In the genomic region with DNA sequence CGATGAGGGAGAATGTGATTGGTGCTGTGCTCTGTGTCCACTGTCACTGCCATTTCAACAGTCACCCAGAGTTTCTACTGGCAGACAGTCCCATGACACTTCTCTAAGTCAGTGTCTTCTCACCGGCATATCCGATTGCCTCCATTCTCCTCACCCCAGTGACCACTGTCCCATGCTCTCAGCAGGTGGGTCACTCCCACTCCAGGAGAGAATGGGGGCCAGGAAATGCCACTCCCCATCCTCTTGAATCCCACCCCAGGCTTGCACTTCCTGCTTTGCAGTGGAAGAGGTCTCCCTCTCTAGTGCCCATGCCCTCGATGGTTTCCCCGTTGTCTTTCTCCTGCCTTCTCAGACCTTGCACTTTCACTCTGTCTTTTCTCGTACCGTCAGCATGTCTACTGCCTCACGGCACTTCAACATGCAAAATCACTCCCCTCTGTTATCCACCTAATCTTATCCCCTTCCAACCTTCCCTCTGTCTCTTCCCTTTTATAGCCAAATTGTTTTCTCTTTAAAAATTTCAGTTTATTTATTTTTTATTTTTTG, we compare ENCODE assay signal across 13 cellular contexts. TPM values are rescaled to one million over a fixed set of nuclear protein-coding genes. Genes with fewer than 3 reads are reported as not detected.
DNase-seq lines count a peak whose midpoint lies in the region; ATAC-seq and TF ChIP-seq lines count a peak whose summit lies in the region.
"Had no signal": no experiment of that assay in that cellular context is flagged by ENCODE, and none has a peak within 500 bp of the region (broad histone marks: within the 10 kb centered on the region; RNA-seq: fewer than 3 reads in every experiment).

No MANE protein-coding gene starts in this region.

- H3K9me3 Mint-ChIP-seq in T-cell: no peaks in the 10 kb centered on the region
- no peaks in the 10 kb centered on the region for H3K9me3 Mint-ChIP-seq in stimulated activated memory B cell treated with anti-CD40 and anti-IgM and Interleukin-4, amounts not matched to agents 10 μg/mL and 1 μg/mL and 100 μg/mL, for 72 hours
- H3K9me3 Mint-ChIP-seq: IgD-negative memory B cell had no signal

- peaks cover 17 to 30% (median 29%) of the 10 kb centered on the region in 3 donors for H3K4me1 Mint-ChIP-seq in T-cell
- H3K4me1 Mint-ChIP-seq in stimulated activated memory B cell treated with anti-CD40 and anti-IgM and Interleukin-4, amounts not matched to agents 10 μg/mL and 1 μg/mL and 100 μg/mL, for 72 hours: peaks cover 22% of the 10 kb centered on the region

- H3K27me3 Mint-ChIP-seq in T-cell: no peaks in the 10 kb centered on the region
- H3K27me3 Mint-ChIP-seq in stimulated activated memory B cell treated with anti-CD40 and anti-IgM and Interleukin-4, amounts not matched to agents 10 μg/mL and 1 μg/mL and 100 μg/mL, for 72 hours: no peaks in the 10 kb centered on the region
- H3K27me3 Mint-ChIP-seq: IgD-negative memory B cell had no signal

- ATAC-seq in T-cell (replicated peaks in 1 of 4): no peak
- ATAC-seq in stimulated activated memory B cell treated with anti-CD40 and anti-IgM and Interleukin-4, amounts not matched to agents 10 μg/mL and 1 μg/mL and 100 μg/mL, for 72 hours: no peak
- no peak for ATAC-seq in GM21825 (IDR thresholded peaks at IDR 0.05; ENCODE audit: unreplicated experiment)
- ATAC-seq: activated CD4-positive, CD25-positive, alpha-beta regulatory T cell treated with anti-CD3 and anti-CD28 coated beads, Interleukin-2, amount 50 U/mL, for 24 hours had no signal

- H3K9me3 ChIP-seq in fibroblast of lung (ENCODE audit: control insufficient read depth, insufficient read depth, low read depth, low read length): no peaks in the 10 kb centered on the region
- H3K9me3 ChIP-seq: BE2C had no signal

- H3K27ac Mint-ChIP-seq in T-cell: peak overlapping the region; percentile 87 to 90
- H3K27ac Mint-ChIP-seq in stimulated activated memory B cell treated with anti-CD40 and anti-IgM and Interleukin-4, amounts not matched to agents 10 μg/mL and 1 μg/mL and 100 μg/mL, for 72 hours: peak overlapping the region; percentile 30

- CTCF ChIA-PET in T-cell (lab: Charles Lee): interaction anchor here in 1 of 2 donors (0.6 kb wide), 1 partner anchor 820 kb away, joined by 3 read pairs; no protein-coding TSS in a partner anchor

- H3K4me3 Mint-ChIP-seq in T-cell: peak overlapping the region in 1 of 3 donors; percentile 89
- H3K4me3 Mint-ChIP-seq in stimulated activated memory B cell treated with anti-CD40 and anti-IgM and Interleukin-4, amounts not matched to agents 10 μg/mL and 1 μg/mL and 100 μg/mL, for 72 hours: no peak overlapping the region

- no peaks in the 10 kb centered on the region for H3K4me1 ChIP-seq in fibroblast of lung (ENCODE audit: control insufficient read depth, extremely low read depth, insufficient read depth, low read length)
- H3K4me1 ChIP-seq: BE2C had no signal

- no peak overlapping the region for H3K27ac ChIP-seq in fibroblast of lung (ENCODE audit: insufficient read depth, low read length)
- H3K27ac ChIP-seq: epithelial cell of prostate had no signal

- peaks cover 14% of the 10 kb centered on the region for H3K36me3 ChIP-seq in fibroblast of lung (ENCODE audit: control insufficient read depth, insufficient read depth, low read length)

- peak overlapping the region; percentile 45 for H2AFZ ChIP-seq in fibroblast of lung (ENCODE audit: low read length)

- no peak overlapping the region for H3K9ac ChIP-seq in fibroblast of lung (ENCODE audit: insufficient read depth, low read length)

- no peaks in the 10 kb centered on the region for H4K20me1 ChIP-seq in fibroblast of lung (ENCODE audit: control insufficient read depth, extremely low read depth, insufficient read depth, low read length)

- H3K79me2 ChIP-seq in fibroblast of lung (ENCODE audit: control insufficient read depth, insufficient read depth, low read length): peaks cover 21% of the 10 kb centered on the region

- H3K27me3 ChIP-seq in fibroblast of lung (ENCODE audit: control insufficient read depth, insufficient read depth, low read length): no peaks in the 10 kb centered on the region
- H3K27me3 ChIP-seq: BE2C had no signal

- no peak for TF ChIP-seq CTCF in fibroblast of lung (conservative IDR thresholded peaks at IDR 0.05 in 1 of 2, IDR thresholded peaks at IDR 0.05 in 1 of 2; ENCODE audit: low read depth in 1 of 2, low read length in 2 of 2)

- POLR2A ChIA-PET in T-cell (lab: Charles Lee): no interaction called here

- peak; percentile 58 for DNase-seq in activated effector memory CD4-positive, alpha-beta T cell treated with anti-CD3 and anti-CD28 coated beads, Interleukin-2, amount 50 U/mL, for 16 hours
- DNase-seq in activated effector memory CD4-positive, alpha-beta T cell treated with Interleukin-2 at 50 U/mL for 16 hours: no peak
- DNase-seq in T-cell (no peak), fibroblast of lung (ENCODE audit: low read depth in 2 of 2) (no peak), hepatic stellate cell (ENCODE audit: low spot score) (no peak), ureter (ENCODE audit: low spot score) (no peak)
- DNase-seq: BE2C, SIG-M5 had no signal

- peaks cover 13% of the 10 kb centered on the region for H3K36me3 Mint-ChIP-seq in T-cell
- peaks cover 23% of the 10 kb centered on the region for H3K36me3 Mint-ChIP-seq in stimulated activated memory B cell treated with anti-CD40 and anti-IgM and Interleukin-4, amounts not matched to agents 10 μg/mL and 1 μg/mL and 100 μg/mL, for 72 hours
- H3K36me3 Mint-ChIP-seq: IgD-negative memory B cell had no signal

- H3K4me3 ChIP-seq in fibroblast of lung (replicated peaks in 1 of 4; ENCODE audit: control extremely low read depth in 1 of 4, insufficient read depth in 1 of 4, low read depth in 3 of 4, low read length in 4 of 4): no peak overlapping the region

- no peak overlapping the region for H3K4me2 ChIP-seq in fibroblast of lung (ENCODE audit: extremely low read depth, insufficient read depth, low read length)

RNA-seq across cellular contexts. Expression of a gene that starts 2.2 kb away (rescaled TPM):
- 10 to 100 TPM; 75.7 to 84.3 (median 79.2) TPM for total RNA-seq in T-cell
- 8.0 and 12.4 TPM in 2 replicates for total RNA-seq in fibroblast of lung
- 3.4 and 6.2 TPM in 2 replicates for polyA plus RNA-seq in fibroblast of lung
- polyA plus RNA-seq in fibroblast of lung (2012): 14.4 and 17.5 TPM in 2 replicates
- 22.4 and 24.6 TPM in 2 replicates for polyA minus RNA-seq in fibroblast of lung (ENCODE audit: low replicate concordance)
- 71.8 TPM for total RNA-seq in ureter

RNA-seq across cellular contexts. Expression of a gene that starts 18.5 kb away (rescaled TPM):
- total RNA-seq in T-cell (10 to 100 TPM; 27.8 to 71.4 (median 66.5) TPM), fibroblast of lung (7.2 and 10.1 TPM in 2 replicates), ureter (46.9 TPM)
- polyA plus RNA-seq in fibroblast of lung: 8.3 and 13.7 TPM in 2 replicates
- polyA plus RNA-seq in fibroblast of lung (2012): 11.7 and 23.1 TPM in 2 replicates
- 19.0 and 25.9 TPM in 2 replicates for polyA minus RNA-seq in fibroblast of lung (ENCODE audit: low replicate concordance)

RNA-seq across cellular contexts. Expression of a gene that starts 53.1 kb away (rescaled TPM):
- total RNA-seq in T-cell: 10 to 100 TPM; 53.3 to 89.6 (median 57.8) TPM
- 8.5 and 14.9 TPM in 2 replicates for total RNA-seq in fibroblast of lung
- polyA plus RNA-seq in fibroblast of lung: 3.3 and 4.0 TPM in 2 replicates
- polyA plus RNA-seq in fibroblast of lung (2012): 9.0 and 10.8 TPM in 2 replicates
- polyA minus RNA-seq in fibroblast of lung (ENCODE audit: low replicate concordance): 5.3 and 6.0 TPM in 2 replicates
- 31.8 TPM for total RNA-seq in ureter
